ENCODE assay signal across 8 cellular contexts in genomic region chr5:88268414-88269184, GRCh38. TPM values are rescaled to one million over a fixed set of nuclear protein-coding genes. Genes with fewer than 3 reads are reported as not detected.
DNase-seq lines count a peak whose midpoint lies in the region; ATAC-seq and TF ChIP-seq lines count a peak whose summit lies in the region.

Gene TMEM161B (minus strand): TSS chr5:88268845. CDS start chr5:88268723, 122 bp downstream.

- H3K4me1 Mint-ChIP-seq in CD4-positive, alpha-beta memory T cell, result peaks cover 34 to 75% (median 50%) of the 10 kb centered on the region in 4 donors

- TF ChIP-seq CTCF in dorsolateral prefrontal cortex (IDR thresholded peaks at IDR 0.05 in 54 of 56, conservative IDR thresholded peaks at IDR 0.05 in 2 of 56; ENCODE audit: low read depth in 1 of 56, partially characterized antibody in 56 of 56) (peak in 11 of 56 donors; percentile 5 to 28 (median 15)), lower leg skin (IDR thresholded peaks at IDR 0.05) (no peak)

- H3K27ac Mint-ChIP-seq in CD4-positive, alpha-beta memory T cell, result peak within 1 kb of the TSS; percentile 97 to 100 (median 99)

- no peaks in the 10 kb centered on the region for H3K36me3 ChIP-seq in CD4-positive, alpha-beta memory T cell (ENCODE audit: insufficient read depth, low read length)

- H3K9me3 ChIP-seq in CD4-positive, alpha-beta memory T cell (ENCODE audit: control insufficient read depth in 1 of 2, low read length in 2 of 2), result no peaks in the 10 kb centered on the region

- 0 to 1% methylated on average over 34 to 36 of the region's 45 CpGs for WGBS in lower leg skin, 2 donors

- H3K4me3 Mint-ChIP-seq in CD4-positive, alpha-beta memory T cell, result peak within 1 kb of the TSS; percentile 95 to 100 (median 100)

- H3K27ac ChIP-seq in CD4-positive, alpha-beta memory T cell (ENCODE audit: low read depth, low read length), result peak within 1 kb of the TSS; percentile 87
- H3K27ac ChIP-seq in dorsolateral prefrontal cortex, result peak within 1 kb of the TSS in 46 of 59 donors; percentile 6 to 89 (median 58)

- H3K4me3 ChIP-seq in CD4-positive, alpha-beta memory T cell (ENCODE audit: low read length in 2 of 2), result peak within 1 kb of the TSS; percentile 80 to 94
- H3K4me3 ChIP-seq in dorsolateral prefrontal cortex, result peak within 1 kb of the TSS; percentile 64 to 98 (median 91)
- peak within 1 kb of the TSS; percentile 87 for H3K4me3 ChIP-seq in lower leg skin (ENCODE audit: low read depth, poor library complexity, severe bottlenecking)

- H3K27me3 Mint-ChIP-seq in CD4-positive, alpha-beta memory T cell, result no peaks in the 10 kb centered on the region

- intact Hi-C loops in CD4-positive, alpha-beta memory T cell (cut with micrococcal nuclease), result loop anchor here (1.0 to 5.0 kb wide), 4 partner anchors 234 to 1651 kb away; partner anchors contain the start of genes CCNH and COX7C
- intact Hi-C loops in dorsolateral prefrontal cortex (cut with DNase I) (loop anchor here in 1 of 2 donors (5.0 to 10.0 kb wide), 2 partner anchors 126 to 406 kb away; no protein-coding TSS in a partner anchor), lower leg skin (cut with DNase I; ENCODE audit: low total_unique reads) (no loop called here)

- POLR2A ChIA-PET in CD4-positive, alpha-beta memory T cell (lab: Charles Lee; ENCODE audit: partially characterized antibody), result no interaction called here

- ATAC-seq in GM19455 (IDR thresholded peaks at IDR 0.05; ENCODE audit: unreplicated experiment), result peak; percentile 100

- DNase-seq in CD4-positive, alpha-beta memory T cell, result peak; percentile 92 to 98 (median 96)
- DNase-seq in HK-2 (ENCODE audit: unreplicated experiment), result peak; percentile 88
- DNase-seq in NCI-H82 treated with DMSO at 0.1 percent for 48 hours (lab: John Stamatoyannopoulos, UW; ENCODE audit: unreplicated experiment), result peak; percentile 74
- peak; percentile 91 to 93 for DNase-seq in activated CD4-positive, alpha-beta T cell treated with anti-CD3 and anti-CD28 coated beads, Interleukin-2, amount 50 U/mL, for 48 hours
- DNase-seq in dorsolateral prefrontal cortex, result peak; percentile 69 to 91 (median 88)
- DNase-seq in lower leg skin (ENCODE audit: low spot score in 2 of 2), result peak; percentile 89 to 96
- peak; percentile 91 to 96 for DNase-seq in stimulated activated CD4-positive, alpha-beta T cell treated with anti-CD3 and anti-CD28 coated beads, Interleukin-4, amount 100 ng/mL, for 4 hours

- TF ChIP-seq POLR2A in lower leg skin (IDR thresholded peaks at IDR 0.05), result no peak

- H3K27me3 ChIP-seq in CD4-positive, alpha-beta memory T cell (ENCODE audit: insufficient read depth, low read length), result no peaks in the 10 kb centered on the region
- no peaks in the 10 kb centered on the region for H3K27me3 ChIP-seq in dorsolateral prefrontal cortex

- H3K9me3 Mint-ChIP-seq in CD4-positive, alpha-beta memory T cell, result peaks cover 0 to 2% (median 0%) of the 10 kb centered on the region in 8 donors

- H3K36me3 Mint-ChIP-seq in CD4-positive, alpha-beta memory T cell, result peaks cover 31 to 56% of the 10 kb centered on the region in 2 donors

- H3K4me1 ChIP-seq in CD4-positive, alpha-beta memory T cell (ENCODE audit: insufficient read depth, low read length), result peaks cover 50% of the 10 kb centered on the region

- CTCF ChIA-PET in CD4-positive, alpha-beta memory T cell (lab: Charles Lee; ENCODE audit: partially characterized antibody), result no interaction called here

RNA-seq across cellular contexts. Expression of gene TMEM161B, which starts in this region (rescaled TPM):
- 10 to 100 TPM; 32.3 to 33.7 TPM for total RNA-seq in CD4-positive, alpha-beta memory T cell
- 10 to 100 TPM; 12.5 to 13.2 TPM for polyA plus RNA-seq in CD4-positive, alpha-beta memory T cell
- 10 to 100 TPM; 20.0 to 41.1 (median 28.6) TPM for total RNA-seq in dorsolateral prefrontal cortex
- total RNA-seq in lower leg skin, result 10 to 100 TPM in 2 of 4 donors, 1 to 10 TPM in 2; 9.1 to 14.1 (median 10.2) TPM

Comparison
In these comparisons a context has a peak if more than half of its experiments do, and no peak if none do; other contexts are left out.
1. Peak in every context shown above with its lines: DNase-seq, ATAC-seq, H3K4me3 ChIP-seq and H3K27ac ChIP-seq.